ENCODE assay signal across 14 cellular contexts in the genomic region with DNA sequence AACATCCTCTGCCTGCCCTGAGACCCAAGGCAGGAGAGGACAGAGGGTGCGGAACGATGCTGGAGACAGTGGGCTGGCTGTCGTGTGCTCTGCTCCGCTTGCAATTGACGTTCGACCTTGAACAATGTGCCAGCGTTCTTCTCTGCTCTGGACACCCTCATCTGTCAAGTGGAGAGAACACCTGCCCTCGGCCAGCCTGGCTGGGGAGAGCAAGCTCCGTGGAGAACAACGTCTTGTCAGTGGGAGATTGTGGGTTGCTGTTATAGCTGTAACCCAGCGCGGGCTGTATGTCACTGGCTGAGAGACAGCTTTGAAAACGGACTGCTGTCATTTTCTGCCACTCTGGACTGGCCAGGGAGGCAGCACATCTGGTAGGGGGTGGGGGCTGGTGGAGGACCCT. TPM values are rescaled to one million over a fixed set of nuclear protein-coding genes. Genes with fewer than 3 reads are reported as not detected.
DNase-seq lines count a peak whose midpoint lies in the region; ATAC-seq and TF ChIP-seq lines count a peak whose summit lies in the region.
"Had no signal": no experiment of that assay in that cellular context is flagged by ENCODE, and none has a peak within 500 bp of the region (broad histone marks: within the 10 kb centered on the region; RNA-seq: fewer than 3 reads in every experiment).

No MANE protein-coding gene starts in this region.

- H3K9me3 ChIP-seq in BLaER1: no peaks in the 10 kb centered on the region

- ATAC-seq in HG03442 (IDR thresholded peaks at IDR 0.05; ENCODE audit: unreplicated experiment): no peak
- ATAC-seq in GM21717 (IDR thresholded peaks at IDR 0.05; ENCODE audit: unreplicated experiment): no peak

- H3K4me3 ChIP-seq in BLaER1: no peak overlapping the region
- H3K4me3 ChIP-seq: GM23248 had no signal

- H3K9ac ChIP-seq in BLaER1: peak overlapping the region; percentile 49
- H3K9ac ChIP-seq: GM23248, KMS-11 had no signal

- no peaks in the 10 kb centered on the region for H4K20me1 ChIP-seq in BLaER1

- no peaks in the 10 kb centered on the region for H3K27me3 Mint-ChIP-seq in osteocyte (ENCODE audit: unreplicated experiment)
- peaks cover 0 to 6% (median 5%) of the 10 kb centered on the region in 3 donors for H3K27me3 Mint-ChIP-seq in CD14-positive monocyte (ENCODE audit: low read depth in 3 of 3)

- H3K4me1 ChIP-seq in BLaER1: peaks cover 100% of the 10 kb centered on the region

- H3K36me3 Mint-ChIP-seq in osteocyte (ENCODE audit: unreplicated experiment) (peaks cover 3% of the 10 kb centered on the region), CD14-positive monocyte (no peaks in the 10 kb centered on the region)
- H3K36me3 Mint-ChIP-seq: activated naive CD8-positive, alpha-beta T cell treated with anti-CD3 and anti-CD28 coated beads, Interleukin-2, amount 10 ng/mL, durations not matched to agents 7 days and 5 days had no signal

- H3K9me3 Mint-ChIP-seq in osteocyte (ENCODE audit: unreplicated experiment): no peaks in the 10 kb centered on the region
- H3K9me3 Mint-ChIP-seq in CD14-positive monocyte: no peaks in the 10 kb centered on the region
- H3K9me3 Mint-ChIP-seq: activated naive CD8-positive, alpha-beta T cell treated with anti-CD3 and anti-CD28 coated beads, Interleukin-2, amount 10 ng/mL, durations not matched to agents 7 days and 5 days; T-helper 2 cell treated with Interferon-gamma antibody and Interleukin-4, amounts not matched to agents 5 μg/mL and 100 μg/mL, for 36 hours had no signal

- no peaks in the 10 kb centered on the region for H3K27me3 ChIP-seq in BLaER1

- no peak overlapping the region for H3K4me3 Mint-ChIP-seq in osteocyte (ENCODE audit: unreplicated experiment)
- no peak overlapping the region for H3K4me3 Mint-ChIP-seq in CD14-positive monocyte
- H3K4me3 Mint-ChIP-seq: activated naive CD8-positive, alpha-beta T cell treated with anti-CD3 and anti-CD28 coated beads, Interleukin-2, amount 10 ng/mL, durations not matched to agents 7 days and 5 days; B cell; T-helper 2 cell treated with Interferon-gamma antibody and Interleukin-4, amounts not matched to agents 5 μg/mL and 100 μg/mL, for 36 hours had no signal

- H3K4me1 Mint-ChIP-seq in osteocyte (ENCODE audit: unreplicated experiment) (peaks cover 59% of the 10 kb centered on the region), CD14-positive monocyte (peaks cover 10% of the 10 kb centered on the region)
- H3K4me1 Mint-ChIP-seq: activated naive CD8-positive, alpha-beta T cell treated with anti-CD3 and anti-CD28 coated beads, Interleukin-2, amount 10 ng/mL, durations not matched to agents 7 days and 5 days had no signal

- intact Hi-C loops in head of caudate nucleus (cut with DNase I) (no loop called here), CD14-positive monocyte (cut with micrococcal nuclease) (no loop called here)

- peak overlapping the region; percentile 92 for H3K4me2 ChIP-seq in BLaER1
- H3K4me2 ChIP-seq: KMS-11 had no signal

- peak; percentile 71 to 79 for DNase-seq in NCI-H446 (lab: John Stamatoyannopoulos, UW)
- peak in 35 of 42 donors; percentile 19 to 74 (median 42) for DNase-seq in head of caudate nucleus
- DNase-seq in osteocyte (ENCODE audit: extremely low spot score, unreplicated experiment): no peak
- no peak for DNase-seq in CD14-positive monocyte (ENCODE audit: low spot score)
- no peak for DNase-seq in activated CD4-positive, alpha-beta T cell treated with anti-CD3 and anti-CD28 coated beads for 4 hours
- DNase-seq: activated naive CD8-positive, alpha-beta T cell treated with anti-CD3 and anti-CD28 coated beads, Interleukin-2, amount 10 ng/mL, durations not matched to agents 7 days and 5 days; effector CD4-positive, alpha-beta T cell had no signal

- H3K27ac Mint-ChIP-seq in osteocyte (ENCODE audit: unreplicated experiment) (peak overlapping the region; percentile 90), CD14-positive monocyte (no peak overlapping the region)
- H3K27ac Mint-ChIP-seq: activated naive CD8-positive, alpha-beta T cell treated with anti-CD3 and anti-CD28 coated beads, Interleukin-2, amount 10 ng/mL, durations not matched to agents 7 days and 5 days; B cell; T-helper 2 cell treated with Interferon-gamma antibody and Interleukin-4, amounts not matched to agents 5 μg/mL and 100 μg/mL, for 36 hours had no signal

- peak overlapping the region; percentile 78 for H3K27ac ChIP-seq in BLaER1
- H3K27ac ChIP-seq: GM23248, KMS-11 had no signal

- no peaks in the 10 kb centered on the region for H3K36me3 ChIP-seq in BLaER1

- TF ChIP-seq CTCF in osteocyte (IDR thresholded peaks at IDR 0.05) (no peak), CD14-positive monocyte (IDR thresholded peaks at IDR 0.05) (no peak)

RNA-seq across cellular contexts. Expression of a gene that starts 14.7 kb away (rescaled TPM):
- 6.6 and 8.4 TPM in 2 replicates for total RNA-seq in osteocyte
- polyA plus RNA-seq in CD14-positive monocyte: not detected

Comparison
In these comparisons a context has a peak if more than half of its experiments do, and no peak if none do; other contexts are left out.
1. DNase-seq: peak in NCI-H446 (2 of 2) and head of caudate nucleus (35 of 42); none in osteocyte (single experiment), CD14-positive monocyte (single experiment) and activated CD4-positive, alpha-beta T cell treated with anti-CD3 and anti-CD28 coated beads for 4 hours (0 of 2).